Comparison of ENCODE assay signal across 7 cellular contexts in genomic region chr11:849951-850776, GRCh38.
DNase-seq lines count a peak whose midpoint lies in the region; ATAC-seq and TF ChIP-seq lines count a peak whose summit lies in the region.

No MANE protein-coding gene starts in this region.

- H3K79me2 ChIP-seq in DOHH2 (ENCODE audit: control insufficient read depth, low read length), result no peaks in the 10 kb centered on the region

- H3F3A ChIP-seq in DOHH2 (ENCODE audit: control insufficient read depth, insufficient read depth), result no peaks in the 10 kb centered on the region

- H3K9me3 ChIP-seq in DOHH2 (ENCODE audit: control insufficient read depth, insufficient read depth, low read length), result no peaks in the 10 kb centered on the region

- H3K4me1 ChIP-seq in DOHH2 (ENCODE audit: control insufficient read depth, low read length), result peaks cover 15% of the 10 kb centered on the region

- no peaks in the 10 kb centered on the region for H3K36me3 ChIP-seq in DOHH2 (ENCODE audit: control insufficient read depth, low read length)

- H3K4me2 ChIP-seq in DOHH2 (ENCODE audit: low read length), result peak overlapping the region; percentile 40; the same call in 1 of the 2 replicates

- H3K27ac ChIP-seq in DOHH2 (ENCODE audit: low read depth, low read length), result no peak overlapping the region

- H3K4me3 ChIP-seq in DOHH2 (ENCODE audit: low read length) (0 out of 2 replicates have a peak overlapping the region, but pooled peaks have one; percentile 10), fibroblast of mammary gland (ENCODE audit: control insufficient read depth, low read depth, low read length) (peak overlapping the region; percentile 7), retinal pigment epithelial cell (ENCODE audit: low read length) (peak overlapping the region; percentile 45)

- no peak for ATAC-seq in GM21723 (IDR thresholded peaks at IDR 0.05; ENCODE audit: unreplicated experiment)

- peaks cover 19% of the 10 kb centered on the region for H3K27me3 ChIP-seq in DOHH2 (ENCODE audit: control insufficient read depth, low read length)

- H4K20me1 ChIP-seq in DOHH2 (ENCODE audit: control insufficient read depth, insufficient read depth, low read depth, low read length), result peaks cover 4% of the 10 kb centered on the region; the same call in 1 of the 2 replicates

- no peak for TF ChIP-seq CTCF in DOHH2 (IDR thresholded peaks at IDR 0.05; ENCODE audit: low read depth, low read length, poor library complexity, severe bottlenecking)
- TF ChIP-seq CTCF in fibroblast of mammary gland (conservative IDR thresholded peaks at IDR 0.05; ENCODE audit: control insufficient read depth, insufficient read depth, low read depth, low read length), result no peak
- no peak for TF ChIP-seq CTCF in retinal pigment epithelial cell (conservative IDR thresholded peaks at IDR 0.05; ENCODE audit: low read depth, low read length)

- no peaks in the 10 kb centered on the region for H3K9me2 ChIP-seq in DOHH2 (replicated peaks; ENCODE audit: control insufficient read depth, low read length)

- DNase-seq in NCI-H69 (lab: John Stamatoyannopoulos, UW), result peak; percentile 78
- no peak for DNase-seq in fibroblast of mammary gland (ENCODE audit: low read depth)
- no peak for DNase-seq in retinal pigment epithelial cell (ENCODE audit: low read depth)
- DNase-seq in activated CD8-positive, alpha-beta memory T cell treated with anti-CD3 and anti-CD28 coated beads, Interleukin-2, amount 50 U/mL, for 48 hours, result no peak
- no peak for DNase-seq in activated effector memory CD4-positive, alpha-beta T cell treated with Interleukin-2 at 50 U/mL for 16 hours
